17 cellular contexts compared by ENCODE assay signal in genomic region chr12:75209782-75210138, GRCh38. TPM values are rescaled to one million over a fixed set of nuclear protein-coding genes. Genes with fewer than 3 reads are reported as not detected.
A peak's percentile ranks its signal among the peaks of the same experiment; 100 is the strongest.
DNase-seq lines count a peak whose midpoint lies in the region; ATAC-seq, FAIRE-seq and TF ChIP-seq lines count a peak whose summit lies in the region.
"Had no signal": no experiment of that assay in that cellular context is flagged by ENCODE, and none has a peak within 500 bp of the region (broad histone marks: within the 10 kb centered on the region; RNA-seq: fewer than 3 reads in every experiment).

Gene KCNC2, minus strand, starts transcription at chr12:75209839.

- peaks cover 8% of the 10 kb centered on the region for H3K9me3 Mint-ChIP-seq in neural progenitor cell

- H3F3A ChIP-seq in neural progenitor cell (ENCODE audit: low read depth) = no peaks in the 10 kb centered on the region

- H3K79me2 ChIP-seq in neural progenitor cell (ENCODE audit: low read depth) = no peaks in the 10 kb centered on the region

- H4K20me1 ChIP-seq in neural progenitor cell (ENCODE audit: low read depth) = peaks cover 17% of the 10 kb centered on the region

- H3K4me1 Mint-ChIP-seq in neural progenitor cell = peaks cover 12% of the 10 kb centered on the region

- in situ Hi-C loops in HAP-1 (cut with MboI; ENCODE audit: low sequenced_read_pairs) = no loop called here

- no peak for ATAC-seq in GM21381 (IDR thresholded peaks at IDR 0.05; ENCODE audit: unreplicated experiment)
- ATAC-seq: gastroesophageal sphincter had no signal

- H3K4me3 ChIP-seq in neural progenitor cell = peak within 1 kb of the TSS; percentile 55
- H3K4me3 ChIP-seq in HAP-1 = no peak within 1 kb of the TSS
- H3K4me3 ChIP-seq: gastroesophageal sphincter, thyroid gland had no signal

- no peaks in the 10 kb centered on the region for H3K36me3 ChIP-seq in neural progenitor cell
- H3K36me3 ChIP-seq in HAP-1 (replicated peaks) = no peaks in the 10 kb centered on the region
- H3K36me3 ChIP-seq: gastroesophageal sphincter, thyroid gland had no signal

- FAIRE-seq in D721Med (lab: Jason Lieb, UNC) (no peak), frontal cortex (lab: Jason Lieb, UNC) (no peak)
- FAIRE-seq: endometrium, G401.6, kidney had no signal

- H3K9ac ChIP-seq in neural progenitor cell = no peak within 1 kb of the TSS

- peak within 1 kb of the TSS; percentile 93 for H3K4me2 ChIP-seq in neural progenitor cell

- H3K4me1 ChIP-seq in neural progenitor cell = peaks cover 4% of the 10 kb centered on the region
- no peaks in the 10 kb centered on the region for H3K4me1 ChIP-seq in HAP-1

- no peak within 1 kb of the TSS for H3K27ac Mint-ChIP-seq in neural progenitor cell
- H3K27ac Mint-ChIP-seq: T-cell had no signal

- TF ChIP-seq CTCF in D721Med (IDR thresholded peaks at IDR 0.05; ENCODE audit: insufficient read depth, missing control alignments) (no peak), VCaP (conservative IDR thresholded peaks at IDR 0.05) (no peak), neural progenitor cell (IDR thresholded peaks at IDR 0.05) (no peak)

- H3K9me3 ChIP-seq in neural progenitor cell (ENCODE audit: low read depth) (no peaks in the 10 kb centered on the region), HAP-1 (no peaks in the 10 kb centered on the region)
- H3K9me3 ChIP-seq: thyroid gland had no signal

- H2AFZ ChIP-seq in neural progenitor cell (replicated peaks) = peak within 1 kb of the TSS; percentile 45

- no peaks in the 10 kb centered on the region for H3K36me3 Mint-ChIP-seq in neural progenitor cell
- H3K36me3 Mint-ChIP-seq: T-cell had no signal

- H3K27ac ChIP-seq in VCaP = peak within 1 kb of the TSS; percentile 41; the same call in 1 of the 2 replicates
- no peak within 1 kb of the TSS for H3K27ac ChIP-seq in neural progenitor cell
- H3K27ac ChIP-seq: gastroesophageal sphincter, thyroid gland had no signal

- peak within 1 kb of the TSS; percentile 81 for H3K4me3 Mint-ChIP-seq in neural progenitor cell

- H3K27me3 Mint-ChIP-seq in neural progenitor cell (ENCODE audit: insufficient read depth, low read depth) = peaks cover 32% of the 10 kb centered on the region

- DNase-seq in D721Med (ENCODE audit: insufficient read length, low spot score) (peak; percentile 20), frontal cortex (ENCODE audit: low spot score in 2 of 2) (no peak), neural progenitor cell (ENCODE audit: low spot score) (no peak), HAP-1 (ENCODE audit: low spot score in 2 of 2) (no peak), DMS 273 treated with DMSO at 0.1 percent for 48 hours (lab: John Stamatoyannopoulos, UW) (no peak)
- DNase-seq in activated CD4-positive, alpha-beta T cell treated with anti-CD3 and anti-CD28 coated beads for 48 hours = no peak
- DNase-seq: activated naive CD4-positive, alpha-beta T cell; NCI-H187; thyroid gland had no signal

- H3K27me3 ChIP-seq in neural progenitor cell (peaks cover 75% of the 10 kb centered on the region), HAP-1 (ENCODE audit: low read depth) (peaks cover 4% of the 10 kb centered on the region; the same call in 1 of the 2 replicates)

RNA-seq across cellular contexts. Expression of gene KCNC2, which starts in this region (rescaled TPM):
- 22.4 TPM for total RNA-seq in frontal cortex
- not detected in 2 replicates for total RNA-seq in neural progenitor cell (ENCODE audit: low replicate concordance)
- total RNA-seq: kidney, pulmonary artery endothelial cell, T-cell, thyroid gland had no signal

Comparison
In these comparisons a context has a peak if more than half of its experiments do, and no peak if none do; other contexts are left out.
1. RNA of gene KCNC2 (total RNA-seq): 22.4 TPM in frontal cortex (single experiment); not detected in neural progenitor cell; every median in the first group is over 10 times any median in the second.